ENCODE assay signal across 8 cellular contexts in the genomic region with DNA sequence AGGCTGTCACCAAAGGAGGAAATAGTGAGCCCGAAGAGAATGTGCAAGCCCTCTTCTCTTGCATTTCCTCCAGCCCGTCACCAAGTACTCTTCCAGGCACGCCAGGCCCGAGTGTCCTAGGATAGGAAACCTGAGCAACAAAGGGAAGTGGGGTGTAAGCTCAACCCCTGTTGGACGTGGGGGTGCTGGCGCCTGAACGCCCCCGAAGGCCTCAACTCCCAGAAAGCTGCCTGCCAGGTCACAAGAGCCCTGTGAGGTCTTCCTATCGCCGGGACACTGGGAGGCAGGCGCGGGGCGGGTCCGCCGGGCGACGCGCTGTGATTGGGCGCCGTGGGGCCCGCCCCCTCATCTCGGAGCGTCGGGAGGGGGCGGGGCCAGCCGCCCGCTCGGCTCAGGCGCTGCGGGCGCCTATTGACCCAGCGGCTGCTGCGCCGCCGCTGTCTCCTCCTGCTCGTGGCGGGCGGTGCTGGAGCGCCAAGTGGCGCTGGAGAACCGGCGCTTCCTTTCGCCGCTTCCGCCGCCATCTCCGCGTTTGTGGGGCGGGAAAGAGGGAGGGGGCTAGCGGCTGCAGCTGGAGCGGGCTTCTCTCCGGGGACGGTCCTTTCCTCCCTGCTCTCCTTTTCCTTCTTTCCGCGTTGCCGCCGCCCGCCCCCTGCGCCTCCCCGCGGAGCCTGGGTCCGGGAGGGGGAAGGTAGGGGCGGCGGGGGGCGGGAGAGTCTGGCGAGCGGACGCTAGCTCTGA. TPM values are rescaled to one million over a fixed set of nuclear protein-coding genes. Genes with fewer than 3 reads are reported as not detected.
A peak's percentile ranks its signal among the peaks of the same experiment; 100 is the strongest.
DNase-seq lines count a peak whose midpoint lies in the region; ATAC-seq and TF ChIP-seq lines count a peak whose summit lies in the region.

No MANE protein-coding gene starts in this region.

- ATAC-seq in GM18907 (IDR thresholded peaks at IDR 0.05; ENCODE audit: unreplicated experiment) (peak; percentile 86), HG03135 (IDR thresholded peaks at IDR 0.05; ENCODE audit: unreplicated experiment) (peak; percentile 80), activated B cell treated with CpG ODN at 0.5 μM for 24 hours (ENCODE audit: low read depth) (peak; percentile 82)

- peaks cover 4% of the 10 kb centered on the region for H3K27me3 Mint-ChIP-seq in activated B cell treated with CpG ODN at 0.5 μM for 24 hours

- POLR2A ChIA-PET in activated B cell treated with CpG ODN at 0.5 μM for 24 hours (lab: Charles Lee): interaction anchor here (1.0 to 3.0 kb wide), 7 partner anchors 12 to 1309 kb away, joined by 3 to 25 read pairs (median 6); a partner anchor contains a TSS

- DNase-seq in AG09309 (ENCODE audit: low read depth) (no peak), NCI-H2227 (lab: John Stamatoyannopoulos, UW; ENCODE audit: unreplicated experiment) (peak; percentile 91), activated B cell treated with CpG ODN at 0.5 μM for 24 hours (peak; percentile 83), cardiac fibroblast (ENCODE audit: low read depth in 2 of 2) (peak; percentile 85 to 93), islet precursor cell (peak; percentile 94)
- DNase-seq in stimulated activated CD4-positive, alpha-beta T cell treated with anti-CD3 and anti-CD28 coated beads, Interleukin-12 subunit alpha, Interleukin-12 subunit beta, amount 100 ng/mL, for 48 hours (ENCODE audit: low read depth in 2 of 3, low spot score in 1 of 3): peak; percentile 47 to 71 (median 67)

- TF ChIP-seq CTCF in AG09309 (IDR thresholded peaks at IDR 0.05; ENCODE audit: control insufficient read depth, insufficient read depth, low read depth, low read length, missing control alignments): no peak
- no peak for TF ChIP-seq CTCF in activated B cell treated with CpG ODN at 0.5 μM for 24 hours (IDR thresholded peaks at IDR 0.05)
- peak; percentile 3 for TF ChIP-seq CTCF in cardiac fibroblast (IDR thresholded peaks at IDR 0.05; ENCODE audit: low read depth, low read length)

- CTCF ChIA-PET in activated B cell treated with CpG ODN at 0.5 μM for 24 hours (lab: Charles Lee): interaction anchor here (0.6 to 1.9 kb wide), 8 partner anchors 10 to 1307 kb away, joined by 3 to 10 read pairs (median 3); a partner anchor contains a TSS

- intact Hi-C loops in activated B cell treated with CpG ODN at 0.5 μM for 24 hours (cut with micrococcal nuclease): loop anchor here (1.0 to 10.0 kb wide), 11 partner anchors 279 to 1823 kb away; a partner anchor contains a TSS

- H3K4me3 ChIP-seq in AG09309 (ENCODE audit: control insufficient read depth, low read depth, low read length) (peak overlapping the region; percentile 88), cardiac fibroblast (replicated peaks in 1 of 2; ENCODE audit: low read depth in 2 of 2, low read length in 2 of 2) (peak overlapping the region; percentile 86 to 87)

- H3K9me3 Mint-ChIP-seq in activated B cell treated with CpG ODN at 0.5 μM for 24 hours: peaks cover 6% of the 10 kb centered on the region

- peaks cover 37% of the 10 kb centered on the region for H3K4me1 Mint-ChIP-seq in activated B cell treated with CpG ODN at 0.5 μM for 24 hours

- peaks cover 7% of the 10 kb centered on the region for H3K36me3 Mint-ChIP-seq in activated B cell treated with CpG ODN at 0.5 μM for 24 hours (ENCODE audit: low read depth)

- H3K4me3 Mint-ChIP-seq in activated B cell treated with CpG ODN at 0.5 μM for 24 hours: peak overlapping the region; percentile 88

- peak overlapping the region; percentile 96 for H3K27ac Mint-ChIP-seq in activated B cell treated with CpG ODN at 0.5 μM for 24 hours

RNA-seq across cellular contexts. Expression of a gene that starts 0.6 kb away (rescaled TPM):
- 42.7 and 48.6 TPM in 2 replicates for total RNA-seq in activated B cell treated with CpG ODN at 0.5 μM for 24 hours
